ENCODE assay signal across 33 cellular contexts in genomic region chr2:102044967-102045489, GRCh38. TPM values are rescaled to one million over a fixed set of nuclear protein-coding genes. Genes with fewer than 3 reads are reported as not detected.
"Had no signal": no experiment of that assay in that cellular context is flagged by ENCODE, and none has a peak within 500 bp of the region (broad histone marks: within the 10 kb centered on the region; RNA-seq: fewer than 3 reads in every experiment).

No MANE protein-coding gene starts in this region.

- DNase-seq: activated CD4-positive, alpha-beta T cell treated with anti-CD3 and anti-CD28 coated beads for 36 hours; activated CD8-positive, alpha-beta memory T cell treated with anti-CD3 and anti-CD28 coated beads, Interleukin-2, amount 50 U/mL, for 4 hours; activated CD8-positive, alpha-beta T cell treated with anti-CD3 and anti-CD28 coated beads for 36 hours; activated effector memory CD4-positive, alpha-beta T cell treated with anti-CD3 and anti-CD28 coated beads, Interleukin-2, amount 50 U/mL, for 16 hours; activated naive CD4-positive, alpha-beta T cell treated with Interleukin-2 at 50 U/mL for 16 hours; activated naive CD8-positive, alpha-beta T cell treated with anti-CD3 and anti-CD28 coated beads, Interleukin-2, amount 50 U/mL, for 24 hours; amniotic stem cell; body of pancreas; MG63; MV-4-11; NCI-H1092 treated with DMSO at 0.1 percent for 48 hours; NCI-H1417 treated with DMSO at 0.1 percent for 48 hours; NCI-H1694; NCI-H2029; NCI-H2107; NCI-H2171 treated with DMSO at 0.1 percent for 48 hours; NCI-H226; NCI-H526 treated with DMSO at 0.1 percent for 48 hours; NK-92 treated with Interleukin-12 subunit alpha and Interleukin-12 subunit beta, amount 100 ng/mL, for 24 hours; Peyer's patch; Right ventricle myocardium superior; SJCRH30; SK-N-SH; T-helper 1 cell; WERI-Rb-1 had no signal

- H3K4me1 ChIP-seq: SJCRH30 had no signal

- H3K27ac Mint-ChIP-seq: activated CD4-positive, alpha-beta T cell treated with anti-CD3 and anti-CD28 coated beads for 36 hours; activated CD8-positive, alpha-beta T cell treated with anti-CD3 and anti-CD28 coated beads for 36 hours; activated naive CD4-positive, alpha-beta T cell treated with anti-CD3 and anti-CD28 coated beads, Interleukin-2, amount 50 U/mL, for 72 hours; activated naive CD8-positive, alpha-beta T cell treated with anti-CD3 and anti-CD28 coated beads, Interleukin-2, amount 50 U/mL, for 24 hours; activated T-helper 1 cell treated with anti-CD3 and anti-CD28 coated beads, Interleukin-12 subunit alpha, Interleukin-12 subunit beta, Interleukin-2, Interleukin-4 antibody, amounts not matched to agents 30 ng/mL and 10 ng/mL and 1 ng/mL, durations not matched to agents 14 hours and 24 hours and 36 hours; IgD-negative memory B cell had no signal

- H3K4me3 ChIP-seq: ascending aorta, body of pancreas, MG63, Peyer's patch, SJCRH30 had no signal

- H3K9me3 ChIP-seq: ascending aorta, body of pancreas, MG63, Peyer's patch, SJCRH30, SK-N-SH had no signal

- ATAC-seq: activated CD8-positive, alpha-beta T cell treated with anti-CD3 and anti-CD28 coated beads for 36 hours; activated naive CD4-positive, alpha-beta T cell treated with anti-CD3 and anti-CD28 coated beads, Interleukin-2, amount 50 U/mL, for 72 hours; activated naive CD8-positive, alpha-beta T cell treated with anti-CD3 and anti-CD28 coated beads, Interleukin-2, amount 50 U/mL, for 24 hours; body of pancreas had no signal

- H3K36me3 ChIP-seq: ascending aorta, MG63, Peyer's patch, SJCRH30, WERI-Rb-1 had no signal

- H3K4me3 Mint-ChIP-seq: activated CD4-positive, alpha-beta T cell treated with anti-CD3 and anti-CD28 coated beads for 36 hours; activated CD8-positive, alpha-beta T cell treated with anti-CD3 and anti-CD28 coated beads for 36 hours; activated naive CD8-positive, alpha-beta T cell treated with anti-CD3 and anti-CD28 coated beads, Interleukin-2, amount 50 U/mL, for 24 hours; activated T-helper 1 cell treated with anti-CD3 and anti-CD28 coated beads, Interleukin-12 subunit alpha, Interleukin-12 subunit beta, Interleukin-2, Interleukin-4 antibody, amounts not matched to agents 30 ng/mL and 10 ng/mL and 1 ng/mL, durations not matched to agents 14 hours and 24 hours and 36 hours; IgD-negative memory B cell had no signal

- FAIRE-seq: bronchial epithelial cell had no signal

- H3K36me3 Mint-ChIP-seq: activated naive CD4-positive, alpha-beta T cell treated with anti-CD3 and anti-CD28 coated beads, Interleukin-2, amount 50 U/mL, for 72 hours; IgD-negative memory B cell had no signal

- H3K27me3 ChIP-seq: ascending aorta, body of pancreas, MG63, Peyer's patch, SJCRH30 had no signal

- H3K4me2 ChIP-seq: KMS-11, SK-N-SH had no signal

- H3K27ac ChIP-seq: KMS-11, RWPE1, SJCRH30, WERI-Rb-1 had no signal

- H3K9ac ChIP-seq: KMS-11, SK-N-SH had no signal

- H3K4me1 Mint-ChIP-seq: IgD-negative memory B cell had no signal

- H3K9me3 Mint-ChIP-seq: activated CD8-positive, alpha-beta T cell treated with anti-CD3 and anti-CD28 coated beads for 36 hours; activated naive CD4-positive, alpha-beta T cell treated with anti-CD3 and anti-CD28 coated beads, Interleukin-2, amount 50 U/mL, for 72 hours; activated T-helper 1 cell treated with anti-CD3 and anti-CD28 coated beads, Interleukin-12 subunit alpha, Interleukin-12 subunit beta, Interleukin-2, Interleukin-4 antibody, amounts not matched to agents 30 ng/mL and 10 ng/mL and 1 ng/mL, durations not matched to agents 14 hours and 24 hours and 36 hours had no signal

RNA-seq across cellular contexts. Expression of gene IL1R2, which starts 53.3 kb away (rescaled TPM):
- total RNA-seq: bronchial epithelial cell; SJCRH30; T-helper 2 cell treated with Interferon-gamma antibody and Interleukin-4, amounts not matched to agents 100 ng/mL and 5 ng/mL, for 36 hours had no signal
- polyA plus RNA-seq: IgD-negative memory B cell had no signal
